In genomic region chr11:371716-372590, GRCh38 we compare ENCODE assay signal across 1 cellular context.
TF ChIP-seq lines count a peak whose summit lies in the region.

No MANE protein-coding gene starts in this region.

TF ChIP-seq in HepG2, 621 proteins besides CTCF, POLR2A, EP300 and RAD21:
- TF ChIP-seq AGO1 (IDR thresholded peaks at IDR 0.05; ENCODE audit: low read depth, low read length, poor library complexity, severe bottlenecking) (no peak), KLF13 (CRISPR knock-in tag; IDR thresholded peaks at IDR 0.05) (no peak), FUBP1 (CRISPR knock-in tag; IDR thresholded peaks at IDR 0.05; ENCODE audit: borderline replicate concordance) (no peak), ZNF879 (CRISPR knock-in tag; IDR thresholded peaks at IDR 0.05) (no peak), SAFB2 (CRISPR knock-in tag; IDR thresholded peaks at IDR 0.05; ENCODE audit: borderline replicate concordance, low read depth) (no peak), AGO2 (optimal IDR thresholded peaks at IDR 0.05; ENCODE audit: low read depth, low read length) (peak; percentile 53), HHEX (CRISPR knock-in tag; IDR thresholded peaks at IDR 0.05) (no peak), MAF1 (CRISPR knock-in tag; IDR thresholded peaks at IDR 0.05; ENCODE audit: borderline replicate concordance) (no peak), PHF20 (CRISPR knock-in tag; IDR thresholded peaks at IDR 0.05) (no peak), PHF21A (CRISPR knock-in tag; IDR thresholded peaks at IDR 0.05) (no peak), HIC2 (CRISPR knock-in tag; IDR thresholded peaks at IDR 0.05; ENCODE audit: low read depth) (0 out of 2 replicates have a peak, but pooled peaks have one; percentile 21), SALL1 (CRISPR knock-in tag; IDR thresholded peaks at IDR 0.05) (peak; percentile 30; the same call in 1 of the 2 replicates), HNRNPL (IDR thresholded peaks at IDR 0.05; ENCODE audit: low read depth, low read length) (peak; percentile 58; the same call in 1 of the 2 replicates), ZNF460 (CRISPR knock-in tag; IDR thresholded peaks at IDR 0.05; ENCODE audit: borderline replicate concordance) (no peak), ZNF430 (CRISPR knock-in tag; IDR thresholded peaks at IDR 0.05) (no peak), ZFP82 (CRISPR knock-in tag; IDR thresholded peaks at IDR 0.05; ENCODE audit: borderline replicate concordance) (no peak), ZNF12 (CRISPR knock-in tag; IDR thresholded peaks at IDR 0.05) (no peak), ZNF687 (CRISPR knock-in tag; IDR thresholded peaks at IDR 0.05) (peak; percentile 53), DR1 (CRISPR knock-in tag; IDR thresholded peaks at IDR 0.05) (no peak), SALL2 (CRISPR knock-in tag; IDR thresholded peaks at IDR 0.05) (no peak), ZNF589 (CRISPR knock-in tag; conservative IDR thresholded peaks at IDR 0.05) (no peak), MTA1 (CRISPR knock-in tag; IDR thresholded peaks at IDR 0.05; ENCODE audit: borderline replicate concordance) (0 out of 2 replicates have a peak, but pooled peaks have one; percentile 23), POLR2AphosphoS5 (IDR thresholded peaks at IDR 0.05; ENCODE audit: low read depth, low read length) (no peak), THYN1 (CRISPR knock-in tag; IDR thresholded peaks at IDR 0.05; ENCODE audit: borderline replicate concordance, low read depth) (no peak), NONO (IDR thresholded peaks at IDR 0.05) (no peak), NONO (CRISPR knock-in tag; conservative IDR thresholded peaks at IDR 0.05) (no peak)
